In genomic region chr3:138935864-138936762, GRCh38 we compare ENCODE assay signal across 8 cellular contexts. TPM values are rescaled to one million over a fixed set of nuclear protein-coding genes. Genes with fewer than 3 reads are reported as not detected.
DNase-seq lines count a peak whose midpoint lies in the region; ATAC-seq and TF ChIP-seq lines count a peak whose summit lies in the region.

No MANE protein-coding gene starts in this region.

- peak; percentile 78 for ATAC-seq in GM18505 (IDR thresholded peaks at IDR 0.05; ENCODE audit: unreplicated experiment)
- peak; percentile 69 for ATAC-seq in HG03342 (IDR thresholded peaks at IDR 0.05; ENCODE audit: unreplicated experiment)
- peak; percentile 72 for ATAC-seq in gastroesophageal sphincter
- peak; percentile 30 for ATAC-seq in thoracic aorta (ENCODE audit: insufficient number of reproducible peaks, low FRiP score, low read depth)

- TF ChIP-seq POLR2A in GM18505 (IDR thresholded peaks at IDR 0.05; ENCODE audit: borderline replicate concordance, extremely low read depth, insufficient read depth, insufficient read length), result no peak
- no peak for TF ChIP-seq POLR2A in gastroesophageal sphincter (IDR thresholded peaks at IDR 0.05)

- TF ChIP-seq CTCF in AG04449 (IDR thresholded peaks at IDR 0.05; ENCODE audit: insufficient read depth, low read length, missing control alignments) (peak; percentile 98), gastroesophageal sphincter (IDR thresholded peaks at IDR 0.05) (peak in 3 of 4 experiments; percentile 74 to 97 (median 84)), thoracic aorta (IDR thresholded peaks at IDR 0.05) (peak; percentile 95)

- H3K27ac ChIP-seq in gastroesophageal sphincter (no peak overlapping the region), thoracic aorta (no peak overlapping the region)

- H3K36me3 ChIP-seq in gastroesophageal sphincter (no peaks in the 10 kb centered on the region), thoracic aorta (no peaks in the 10 kb centered on the region)

- POLR2A ChIA-PET in AG04449 (lab: Yijun Ruan, JAX), result interaction anchor here (0.6 to 1.7 kb wide), 2 partner anchors 11 to 20 kb away, joined by 3 to 9 read pairs; partner anchors contain the start of genes FOXL2 and FOXL2NB

- TF ChIP-seq EP300 in gastroesophageal sphincter (IDR thresholded peaks at IDR 0.05), result no peak

- peaks cover 75% of the 10 kb centered on the region for H3K27me3 ChIP-seq in gastroesophageal sphincter
- H3K27me3 ChIP-seq in thoracic aorta (replicated peaks; ENCODE audit: insufficient read depth), result peaks cover 39% of the 10 kb centered on the region

- peak overlapping the region; percentile 60 for H3K4me3 ChIP-seq in AG04449 (ENCODE audit: low read depth, low read length)
- H3K4me3 ChIP-seq in gastroesophageal sphincter, result peak overlapping the region; percentile 8 to 42
- H3K4me3 ChIP-seq in thoracic aorta, result peak overlapping the region; percentile 66

- 16 to 27% methylated on average over 8 of the region's 60 CpGs for WGBS in gastroesophageal sphincter (ENCODE audit: low coverage in 1 of 2), 2 donors

- CTCF ChIA-PET in AG04449 (lab: Yijun Ruan, JAX), result interaction anchor here (0.5 to 13.4 kb wide), 58 partner anchors 9 to 594 kb away, joined by 3 to 355 read pairs (median 4); partner anchors contain the start of genes CEP70, ESYT3, FOXL2 and FOXL2NB

- DNase-seq in AG04449 (ENCODE audit: low read depth, low spot score) (no peak), RPMI7951 (ENCODE audit: low read depth) (peak; percentile 80), nucleus accumbens (lab: John Stamatoyannopoulos, UW) (peak in 49 of 56 donors; percentile 2 to 77 (median 39)), thoracic aorta (ENCODE audit: low spot score) (no peak)
- DNase-seq in activated effector memory CD4-positive, alpha-beta T cell treated with anti-CD3 and anti-CD28 coated beads, Interleukin-2, amount 50 U/mL, for 16 hours, result peak; percentile 89

- no peaks in the 10 kb centered on the region for H3K9me3 ChIP-seq in gastroesophageal sphincter
- no peaks in the 10 kb centered on the region for H3K9me3 ChIP-seq in thoracic aorta

- H3K4me1 ChIP-seq in gastroesophageal sphincter, result peaks cover 0 to 45% (median 34%) of the 10 kb centered on the region in 3 donors
- peaks cover 28 to 42% of the 10 kb centered on the region in 2 donors for H3K4me1 ChIP-seq in thoracic aorta (ENCODE audit: control insufficient read depth in 1 of 2, low read depth in 2 of 2)

RNA-seq across cellular contexts. Expression of gene FOXL2, which starts 10.8 kb away (rescaled TPM):
- under 0.01 and 0.36 TPM in 2 replicates for total RNA-seq in RPMI7951 (2014; rRNA removed; shearing (Covaris generic))
- total RNA-seq in gastroesophageal sphincter (not detected), thoracic aorta (not detected)

RNA-seq across cellular contexts. Expression of gene FOXL2NB, which starts 10.9 kb away (rescaled TPM):
- under 0.01 TPM in 1 of 2 replicates, not detected in the other for total RNA-seq in RPMI7951 (2014; rRNA removed; shearing (Covaris generic))
- total RNA-seq in gastroesophageal sphincter, result under 1 TPM in 1 of 4 donors, not detected in 3; 0.15 TPM
- total RNA-seq in thoracic aorta, result not detected

Comparison
In these comparisons a context has a peak if more than half of its experiments do, and no peak if none do; other contexts are left out.
1. DNase-seq: peak in RPMI7951 (single experiment), activated effector memory CD4-positive, alpha-beta T cell treated with anti-CD3 and anti-CD28 coated beads, Interleukin-2, amount 50 U/mL, for 16 hours (single experiment) and nucleus accumbens (49 of 56); none in AG04449 (single experiment) and thoracic aorta (single experiment).
2. Peak in every context shown above with its lines, with median percentiles within 50 percentile points of each other: H3K4me3 ChIP-seq, CTCF ChIP-seq and ATAC-seq.